12 cellular contexts compared by ENCODE assay signal in the genomic region with DNA sequence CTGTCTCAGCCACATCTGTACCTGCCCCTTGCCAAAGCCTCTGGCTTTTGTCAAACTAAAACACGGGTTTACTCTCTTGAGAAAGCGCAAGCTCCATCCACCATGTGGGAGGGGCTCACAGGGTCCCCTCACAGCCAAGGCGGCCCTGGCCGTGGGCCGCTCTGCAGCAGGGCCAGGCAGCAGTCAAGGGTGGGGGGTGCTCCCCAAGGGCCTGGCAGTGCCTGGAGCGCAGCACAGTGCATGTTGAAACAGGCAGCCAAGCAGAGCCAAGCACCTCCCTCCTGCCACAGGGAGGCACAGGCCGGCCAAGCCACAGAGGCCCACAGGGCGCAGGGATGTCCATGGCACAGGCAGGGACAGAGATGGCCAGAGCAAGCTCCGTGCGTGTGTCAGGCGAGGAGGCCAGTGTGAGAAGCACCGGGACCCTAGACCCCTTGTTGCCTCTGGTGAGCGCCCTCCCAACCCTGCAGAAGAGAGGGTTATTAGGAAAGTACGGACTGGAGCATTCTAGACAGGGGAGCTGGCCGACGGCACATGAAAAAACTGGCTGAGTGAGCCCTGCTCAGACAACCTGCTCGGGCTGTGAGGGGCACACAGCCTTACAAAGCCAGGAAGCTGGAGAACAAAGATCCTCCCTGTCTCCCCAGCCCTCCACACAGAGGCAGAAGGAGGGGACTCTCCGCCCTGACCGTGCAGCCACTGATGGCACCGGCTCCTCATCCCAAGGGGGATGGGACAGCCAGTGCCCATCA. TPM values are rescaled to one million over a fixed set of nuclear protein-coding genes. Genes with fewer than 3 reads are reported as not detected.
DNase-seq lines count a peak whose midpoint lies in the region; ATAC-seq and TF ChIP-seq lines count a peak whose summit lies in the region.
"Had no signal": no experiment of that assay in that cellular context is flagged by ENCODE, and none has a peak within 500 bp of the region (broad histone marks: within the 10 kb centered on the region; RNA-seq: fewer than 3 reads in every experiment).

No MANE protein-coding gene starts in this region.

- H3F3A ChIP-seq in GM23248 (ENCODE audit: insufficient read depth) = no peaks in the 10 kb centered on the region

- H3K79me2 ChIP-seq in GM23248 (ENCODE audit: insufficient read depth) = no peaks in the 10 kb centered on the region
- H3K79me2 ChIP-seq: parathyroid adenoma had no signal

- TF ChIP-seq POLR2A in esophagus squamous epithelium (IDR thresholded peaks at IDR 0.05) = no peak

- DNase-seq in GM23248 = peak; percentile 50
- peak; percentile 77 to 90 for DNase-seq in hippocampal formation (lab: John Stamatoyannopoulos, UW)
- DNase-seq in putamen (ENCODE audit: low spot score) = peak; percentile 90
- no peak for DNase-seq in esophagus squamous epithelium (lab: John Stamatoyannopoulos, UW)
- DNase-seq in 8988T = no peak
- no peak for DNase-seq in stimulated activated CD4-positive, alpha-beta T cell treated with anti-CD3 and anti-CD28 coated beads, Interleukin-12 subunit alpha, Interleukin-12 subunit beta, amount 100 ng/mL, for 4 hours
- DNase-seq: effector memory CD4-positive, alpha-beta T cell; EL had no signal

- H3K36me3 Mint-ChIP-seq in brain = no peaks in the 10 kb centered on the region

- intact Hi-C loops in esophagus squamous epithelium (cut with DNase I) = no loop called here

- H3K27me3 ChIP-seq in GM23248 (replicated peaks; ENCODE audit: insufficient read depth) (no peaks in the 10 kb centered on the region), esophagus squamous epithelium (no peaks in the 10 kb centered on the region)
- H3K27me3 ChIP-seq: suprapubic skin had no signal

- in situ Hi-C loops in GM23248 (cut with MboI) = no loop called here

- no peak overlapping the region for H2AFZ ChIP-seq in GM23248
- H2AFZ ChIP-seq: parathyroid adenoma had no signal

- H3K4me1 Mint-ChIP-seq in brain = peaks cover 33% of the 10 kb centered on the region

- no peaks in the 10 kb centered on the region for H3K9me3 ChIP-seq in GM23248 (ENCODE audit: low read depth)
- no peaks in the 10 kb centered on the region for H3K9me3 ChIP-seq in esophagus squamous epithelium
- H3K9me3 ChIP-seq: suprapubic skin had no signal

- no peak overlapping the region for H3K9ac ChIP-seq in GM23248
- H3K9ac ChIP-seq: parathyroid adenoma had no signal

- no peak overlapping the region for H3K27ac ChIP-seq in GM23248
- H3K27ac ChIP-seq in esophagus squamous epithelium = no peak overlapping the region
- H3K27ac ChIP-seq: parathyroid adenoma, suprapubic skin had no signal

- H3K4me3 Mint-ChIP-seq in brain = peak overlapping the region in 2 of 5 experiments; percentile 32 to 41

- H3K4me2 ChIP-seq in GM23248 (ENCODE audit: unreplicated experiment) = no peak overlapping the region

- no peak for TF ChIP-seq CTCF in brain (conservative IDR thresholded peaks at IDR 0.05)
- no peak for TF ChIP-seq CTCF in esophagus squamous epithelium (IDR thresholded peaks at IDR 0.05)

- no peak for ATAC-seq in HG03439 (IDR thresholded peaks at IDR 0.05; ENCODE audit: unreplicated experiment)

- H4K20me1 ChIP-seq in GM23248 (ENCODE audit: insufficient read depth) = no peaks in the 10 kb centered on the region

- H3K36me3 ChIP-seq in GM23248 (ENCODE audit: low read depth) (no peaks in the 10 kb centered on the region), esophagus squamous epithelium (no peaks in the 10 kb centered on the region)
- H3K36me3 ChIP-seq: suprapubic skin had no signal

- H3K4me3 ChIP-seq in GM23248 = no peak overlapping the region
- H3K4me3 ChIP-seq in esophagus squamous epithelium = peak overlapping the region in 1 of 4 donors; percentile 5
- H3K4me3 ChIP-seq: suprapubic skin had no signal

- 28 to 31% methylated on average over 18 to 20 of the region's 20 CpGs for WGBS in GM23248 (ENCODE audit: low coverage in 1 of 2, low lambda C conversion rate in 2 of 2, missing lambda C conversion rate in 2 of 2), 2 experiments
- 27 to 55% methylated on average over 6 to 8 of the region's 20 CpGs for WGBS in esophagus squamous epithelium, 2 donors

- H3K9me2 ChIP-seq in GM23248 (ENCODE audit: insufficient read depth) = no peaks in the 10 kb centered on the region

- no peaks in the 10 kb centered on the region for H3K9me3 Mint-ChIP-seq in brain

- peaks cover 5% of the 10 kb centered on the region for H3K27me3 Mint-ChIP-seq in brain

- no peaks in the 10 kb centered on the region for H3K4me1 ChIP-seq in GM23248 (ENCODE audit: insufficient read depth)
- H3K4me1 ChIP-seq in esophagus squamous epithelium = peaks cover 0 to 14% (median 8%) of the 10 kb centered on the region in 3 donors
- H3K4me1 ChIP-seq: parathyroid adenoma had no signal

- peak overlapping the region in 3 of 5 experiments; percentile 46 to 81 (median 72) for H3K27ac Mint-ChIP-seq in brain

RNA-seq across cellular contexts. Expression of a gene that starts 39.0 kb away (rescaled TPM):
- 3.8 and 15.3 TPM in 2 replicates for total RNA-seq in GM23248 (2014; rRNA removed; shearing (Covaris generic))
- polyA plus RNA-seq in GM23248 (2016; fragmentation: Nextera tagmentation; extraction: Ambion mirVana) = 1.4 and 2.8 TPM in 2 replicates
- 5.2 TPM for polyA plus RNA-seq in brain (ENCODE audit: insufficient read depth, low read depth, low replicate concordance)
- 1 to 10 TPM in 1 of 4 donors, under 1 TPM in 3; 0.22 to 2.5 (median 0.47) TPM for total RNA-seq in esophagus squamous epithelium

Comparison
In these comparisons a context has a peak if more than half of its experiments do, and no peak if none do; other contexts are left out.
1. DNase-seq: peak in GM23248 (single experiment), hippocampal formation (2 of 2) and putamen (single experiment); none in esophagus squamous epithelium (single experiment), 8988T (single experiment) and stimulated activated CD4-positive, alpha-beta T cell treated with anti-CD3 and anti-CD28 coated beads, Interleukin-12 subunit alpha, Interleukin-12 subunit beta, amount 100 ng/mL, for 4 hours (single experiment).